18 cellular contexts compared by ENCODE assay signal in genomic region chr3:18618723-18619122, GRCh38.
A peak's percentile ranks its signal among the peaks of the same experiment; 100 is the strongest.
DNase-seq lines count a peak whose midpoint lies in the region; ATAC-seq, FAIRE-seq and TF ChIP-seq lines count a peak whose summit lies in the region.
"Had no signal": no experiment of that assay in that cellular context is flagged by ENCODE, and none has a peak within 500 bp of the region (broad histone marks: within the 10 kb centered on the region; RNA-seq: fewer than 3 reads in every experiment).

No MANE protein-coding gene starts in this region.

- H3K9me3 ChIP-seq in kidney (ENCODE audit: control insufficient read depth in 1 of 2, low read length in 2 of 2), result no peaks in the 10 kb centered on the region

- ATAC-seq in GM23338 (peak; percentile 89), WTC11 (peak; percentile 95)
- ATAC-seq: GM12878 had no signal

- no peak overlapping the region for H2AFZ ChIP-seq in GM23338

- no peak for FAIRE-seq in kidney (lab: Jason Lieb, UNC)
- FAIRE-seq: GM12878, H54 had no signal

- DNase-seq in GM23338 (ENCODE audit: low spot score), result peak; percentile 44
- DNase-seq in H7, result peak; percentile 4
- DNase-seq in WTC11 (ENCODE audit: low spot score), result no peak
- DNase-seq in iPS-NIHi11 (ENCODE audit: low spot score), result peak; percentile 34
- no peak for DNase-seq in kidney
- DNase-seq in middle frontal gyrus (ENCODE audit: extremely low spot score, low spot score), result no peak
- DNase-seq in stimulated activated naive CD4-positive, alpha-beta T cell (lab: John Stamatoyannopoulos, UW), result no peak
- DNase-seq: C1 segment of cervical spinal cord; Calu3; CD4-positive, alpha-beta memory T cell; COR-L47; DMS79; EL; GDM1; GOT3; HCEC 1CT had no signal

- H3K9me2 ChIP-seq in GM23338 (ENCODE audit: insufficient read depth), result no peaks in the 10 kb centered on the region

- CTCF ChIA-PET in WTC11 (lab: Charles Lee), result interaction anchor here (0.7 kb wide), 1 partner anchor 59 kb away, joined by 3 read pairs; no protein-coding TSS in a partner anchor

- peak overlapping the region; percentile 74; the same call in 1 of the 2 replicates for H3K27ac Mint-ChIP-seq in GM23338
- H3K27ac Mint-ChIP-seq in WTC11, result peak overlapping the region; percentile 80
- H3K27ac Mint-ChIP-seq: CD4-positive, alpha-beta memory T cell had no signal

- no peak overlapping the region for H3K4me3 Mint-ChIP-seq in GM23338
- H3K4me3 Mint-ChIP-seq in WTC11, result no peak overlapping the region
- H3K4me3 Mint-ChIP-seq: CD4-positive, alpha-beta memory T cell had no signal

- H3K36me3 Mint-ChIP-seq in GM23338 (ENCODE audit: low read depth), result no peaks in the 10 kb centered on the region
- H3K36me3 Mint-ChIP-seq in WTC11, result no peaks in the 10 kb centered on the region
- H3K36me3 Mint-ChIP-seq: CD4-positive, alpha-beta memory T cell had no signal

- no peaks in the 10 kb centered on the region for H3K27me3 ChIP-seq in GM23338 (ENCODE audit: insufficient read depth)
- no peaks in the 10 kb centered on the region for H3K27me3 ChIP-seq in H7 (ENCODE audit: control insufficient read depth, insufficient read depth, low read length)

- H4K20me1 ChIP-seq in GM23338 (replicated peaks; ENCODE audit: insufficient read depth), result no peaks in the 10 kb centered on the region

- no peaks in the 10 kb centered on the region for H3F3A ChIP-seq in GM23338 (replicated peaks; ENCODE audit: low read depth)

- POLR2A ChIA-PET in WTC11 (lab: Charles Lee), result no interaction called here

- H3K27ac ChIP-seq in GM23338 (ENCODE audit: low read depth) (no peak overlapping the region), kidney (ENCODE audit: low read depth in 2 of 2, low read length in 2 of 2) (no peak overlapping the region)

- H3K4me1 ChIP-seq in GM23338 (ENCODE audit: insufficient read depth) (no peaks in the 10 kb centered on the region), kidney (ENCODE audit: control insufficient read depth in 1 of 2, insufficient read depth in 1 of 2, low read depth in 1 of 2, low read length in 2 of 2) (no peaks in the 10 kb centered on the region)

- no peak overlapping the region for H3K9ac ChIP-seq in kidney (ENCODE audit: low read length in 2 of 2)

- H3K9me3 Mint-ChIP-seq in GM23338 (no peaks in the 10 kb centered on the region), WTC11 (no peaks in the 10 kb centered on the region)
- H3K9me3 Mint-ChIP-seq: CD4-positive, alpha-beta memory T cell had no signal

- H3K36me3 ChIP-seq in GM23338 (ENCODE audit: insufficient read depth) (no peaks in the 10 kb centered on the region), H7 (replicated peaks; ENCODE audit: control insufficient read depth, insufficient read depth, low read length) (no peaks in the 10 kb centered on the region), kidney (ENCODE audit: control insufficient read depth in 1 of 2, insufficient read depth in 2 of 2, low read length in 2 of 2) (no peaks in the 10 kb centered on the region)

- H3K4me2 ChIP-seq in GM23338, result no peak overlapping the region

- peaks cover 13% of the 10 kb centered on the region for H3K4me1 Mint-ChIP-seq in GM23338
- peaks cover 13% of the 10 kb centered on the region for H3K4me1 Mint-ChIP-seq in WTC11
- H3K4me1 Mint-ChIP-seq: CD4-positive, alpha-beta memory T cell had no signal

- H3K27me3 Mint-ChIP-seq in GM23338 (ENCODE audit: insufficient read depth, low read depth, poor library complexity) (peaks cover 2% of the 10 kb centered on the region), WTC11 (ENCODE audit: low read depth) (no peaks in the 10 kb centered on the region)
- H3K27me3 Mint-ChIP-seq: CD4-positive, alpha-beta memory T cell had no signal

- intact Hi-C loops in kidney (cut with DNase I), result no loop called here

- H3K79me2 ChIP-seq in GM23338 (replicated peaks; ENCODE audit: insufficient read depth), result no peaks in the 10 kb centered on the region

- no peak overlapping the region for H3K4me3 ChIP-seq in GM23338
- H3K4me3 ChIP-seq in H7 (ENCODE audit: insufficient read depth, low read depth, low read length), result no peak overlapping the region
- H3K4me3 ChIP-seq in kidney (ENCODE audit: low read length in 2 of 2), result no peak overlapping the region
- H3K4me3 ChIP-seq: GM12878 had no signal

- TF ChIP-seq CTCF in GM23338 (conservative IDR thresholded peaks at IDR 0.05; ENCODE audit: low read depth in 2 of 2) (no peak), WTC11 (IDR thresholded peaks at IDR 0.05) (no peak), kidney (IDR thresholded peaks at IDR 0.05; ENCODE audit: borderline replicate concordance, extremely low read depth, insufficient read depth) (no peak)

TF ChIP-seq in GM23338, 12 proteins besides CTCF, POLR2A, EP300 and RAD21 (continues in another document):
- TF ChIP-seq ZNF114 (CRISPR knock-in tag; IDR thresholded peaks at IDR 0.05), result no peak

TF ChIP-seq in WTC11, 78 proteins besides CTCF, POLR2A, EP300 and RAD21 (continues in another document):
- no peak for TF ChIP-seq ZNF232 (CRISPR knock-in tag; IDR thresholded peaks at IDR 0.05)
- no peak for TF ChIP-seq ZNF423 (CRISPR knock-in tag; IDR thresholded peaks at IDR 0.05)
- TF ChIP-seq ZNF396 (CRISPR knock-in tag; IDR thresholded peaks at IDR 0.05; ENCODE audit: borderline replicate concordance), result no peak
- TF ChIP-seq MYBL2 (CRISPR knock-in tag; IDR thresholded peaks at IDR 0.05), result no peak
- TF ChIP-seq, protein P1, sequence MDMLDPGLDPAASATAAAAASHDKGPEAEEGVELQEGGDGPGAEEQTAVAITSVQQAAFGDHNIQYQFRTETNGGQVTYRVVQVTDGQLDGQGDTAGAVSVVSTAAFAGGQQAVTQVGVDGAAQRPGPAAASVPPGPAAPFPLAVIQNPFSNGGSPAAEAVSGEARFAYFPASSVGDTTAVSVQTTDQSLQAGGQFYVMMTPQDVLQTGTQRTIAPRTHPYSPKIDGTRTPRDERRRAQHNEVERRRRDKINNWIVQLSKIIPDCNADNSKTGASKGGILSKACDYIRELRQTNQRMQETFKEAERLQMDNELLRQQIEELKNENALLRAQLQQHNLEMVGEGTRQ (CRISPR knock-in tag; IDR thresholded peaks at IDR 0.05), result no peak
- TF ChIP-seq, protein P2, sequence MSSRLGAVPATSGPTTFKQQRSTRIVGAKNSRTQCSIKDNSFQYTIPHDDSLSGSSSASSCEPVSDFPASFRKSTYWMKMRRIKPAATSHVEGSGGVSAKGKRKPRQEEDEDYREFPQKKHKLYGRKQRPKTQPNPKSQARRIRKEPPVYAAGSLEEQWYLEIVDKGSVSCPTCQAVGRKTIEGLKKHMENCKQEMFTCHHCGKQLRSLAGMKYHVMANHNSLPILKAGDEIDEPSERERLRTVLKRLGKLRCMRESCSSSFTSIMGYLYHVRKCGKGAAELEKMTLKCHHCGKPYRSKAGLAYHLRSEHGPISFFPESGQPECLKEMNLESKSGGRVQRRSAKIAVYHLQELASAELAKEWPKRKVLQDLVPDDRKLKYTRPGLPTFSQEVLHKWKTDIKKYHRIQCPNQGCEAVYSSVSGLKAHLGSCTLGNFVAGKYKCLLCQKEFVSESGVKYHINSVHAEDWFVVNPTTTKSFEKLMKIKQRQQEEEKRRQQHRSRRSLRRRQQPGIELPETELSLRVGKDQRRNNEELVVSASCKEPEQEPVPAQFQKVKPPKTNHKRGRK (CRISPR knock-in tag; IDR thresholded peaks at IDR 0.05; ENCODE audit: borderline replicate concordance), result no peak
- TF ChIP-seq, protein P3, sequence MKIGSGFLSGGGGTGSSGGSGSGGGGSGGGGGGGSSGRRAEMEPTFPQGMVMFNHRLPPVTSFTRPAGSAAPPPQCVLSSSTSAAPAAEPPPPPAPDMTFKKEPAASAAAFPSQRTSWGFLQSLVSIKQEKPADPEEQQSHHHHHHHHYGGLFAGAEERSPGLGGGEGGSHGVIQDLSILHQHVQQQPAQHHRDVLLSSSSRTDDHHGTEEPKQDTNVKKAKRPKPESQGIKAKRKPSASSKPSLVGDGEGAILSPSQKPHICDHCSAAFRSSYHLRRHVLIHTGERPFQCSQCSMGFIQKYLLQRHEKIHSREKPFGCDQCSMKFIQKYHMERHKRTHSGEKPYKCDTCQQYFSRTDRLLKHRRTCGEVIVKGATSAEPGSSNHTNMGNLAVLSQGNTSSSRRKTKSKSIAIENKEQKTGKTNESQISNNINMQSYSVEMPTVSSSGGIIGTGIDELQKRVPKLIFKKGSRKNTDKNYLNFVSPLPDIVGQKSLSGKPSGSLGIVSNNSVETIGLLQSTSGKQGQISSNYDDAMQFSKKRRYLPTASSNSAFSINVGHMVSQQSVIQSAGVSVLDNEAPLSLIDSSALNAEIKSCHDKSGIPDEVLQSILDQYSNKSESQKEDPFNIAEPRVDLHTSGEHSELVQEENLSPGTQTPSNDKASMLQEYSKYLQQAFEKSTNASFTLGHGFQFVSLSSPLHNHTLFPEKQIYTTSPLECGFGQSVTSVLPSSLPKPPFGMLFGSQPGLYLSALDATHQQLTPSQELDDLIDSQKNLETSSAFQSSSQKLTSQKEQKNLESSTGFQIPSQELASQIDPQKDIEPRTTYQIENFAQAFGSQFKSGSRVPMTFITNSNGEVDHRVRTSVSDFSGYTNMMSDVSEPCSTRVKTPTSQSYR (CRISPR knock-in tag; IDR thresholded peaks at IDR 0.05), result no peak
- no peak for TF ChIP-seq CDX4 (CRISPR knock-in tag; IDR thresholded peaks at IDR 0.05; ENCODE audit: borderline replicate concordance)

Comparison
In these comparisons a context has a peak if more than half of its experiments do, and no peak if none do; other contexts are left out.
1. DNase-seq: peak in GM23338 (single experiment), H7 (single experiment) and iPS-NIHi11 (single experiment); none in WTC11 (single experiment), kidney (single experiment), middle frontal gyrus (single experiment) and stimulated activated naive CD4-positive, alpha-beta T cell (0 of 6).